ENCODE assay signal across 12 cellular contexts in genomic region chr1:185735667-185736105, GRCh38. TPM values are rescaled to one million over a fixed set of nuclear protein-coding genes. Genes with fewer than 3 reads are reported as not detected.
A peak's percentile ranks its signal among the peaks of the same experiment; 100 is the strongest.
DNase-seq lines count a peak whose midpoint lies in the region; ATAC-seq, FAIRE-seq and TF ChIP-seq lines count a peak whose summit lies in the region.
"Had no signal": no experiment of that assay in that cellular context is flagged by ENCODE, and none has a peak within 500 bp of the region (broad histone marks: within the 10 kb centered on the region; RNA-seq: fewer than 3 reads in every experiment).

No MANE protein-coding gene starts in this region.

- peaks cover 38% of the 10 kb centered on the region for H3K9me3 Mint-ChIP-seq in nephron progenitor cell

- no peaks in the 10 kb centered on the region for H3K36me3 ChIP-seq in small intestine (ENCODE audit: control insufficient read depth in 2 of 2, insufficient read depth in 2 of 2, low read length in 2 of 2)

- no peak for TF ChIP-seq CTCF in AG04450 (IDR thresholded peaks at IDR 0.05; ENCODE audit: low read depth, low read length)
- TF ChIP-seq CTCF in coronary artery (IDR thresholded peaks at IDR 0.05) = no peak
- TF ChIP-seq CTCF in nephron progenitor cell (IDR thresholded peaks at IDR 0.05) = no peak
- TF ChIP-seq CTCF in RWPE1 (conservative IDR thresholded peaks at IDR 0.05; ENCODE audit: low read depth) = no peak

- peak; percentile 41 for ATAC-seq in HG03280 (IDR thresholded peaks at IDR 0.05; ENCODE audit: unreplicated experiment)

- POLR2A ChIA-PET in AG04450 (lab: Yijun Ruan, JAX) (no interaction called here), RWPE1 (lab: Yijun Ruan, JAX; ENCODE audit: low non-redundant PET) (no interaction called here)

- no peaks in the 10 kb centered on the region for H3K27me3 Mint-ChIP-seq in nephron progenitor cell (ENCODE audit: low read depth, poor library complexity)

- H3K27me3 ChIP-seq in AG04450 (ENCODE audit: control insufficient read depth, insufficient read depth, low read length) = no peaks in the 10 kb centered on the region
- H3K27me3 ChIP-seq in small intestine (ENCODE audit: control insufficient read depth in 2 of 2, insufficient read depth in 2 of 2, low read length in 2 of 2) = no peaks in the 10 kb centered on the region

- 59 to 70% (median 66%) methylated on average over 4 of the region's 4 CpGs for WGBS in small intestine, 3 donors

- H3K27ac ChIP-seq in AG04450 (ENCODE audit: low read depth, low read length) = no peak overlapping the region
- peak overlapping the region; percentile 74 to 96 for H3K27ac ChIP-seq in coronary artery
- H3K27ac ChIP-seq in RWPE1 = no peak overlapping the region
- no peak overlapping the region for H3K27ac ChIP-seq in small intestine (ENCODE audit: low read depth in 1 of 2, low read length in 1 of 2)
- H3K27ac ChIP-seq: C4-2B had no signal

- H3K27ac Mint-ChIP-seq in nephron progenitor cell = peak overlapping the region; percentile 98
- H3K27ac Mint-ChIP-seq: IgD-negative memory B cell had no signal

- H3K4me3 ChIP-seq in AG04450 (ENCODE audit: low read depth, low read length) (peak overlapping the region; percentile 64), coronary artery (peak overlapping the region; percentile 86), small intestine (ENCODE audit: low read depth in 1 of 2, low read length in 2 of 2) (no peak overlapping the region)

- H3K36me3 Mint-ChIP-seq in nephron progenitor cell (ENCODE audit: low read depth) = peaks cover 43% of the 10 kb centered on the region

- no peak for FAIRE-seq in small intestine (lab: Jason Lieb, UNC)

- peak overlapping the region; percentile 94 for H3K4me3 Mint-ChIP-seq in nephron progenitor cell

- DNase-seq in AG04450 (ENCODE audit: low read depth, low spot score) (no peak), coronary artery (ENCODE audit: low spot score) (no peak), nephron progenitor cell (peak; percentile 4), RWPE1 (ENCODE audit: low spot score) (no peak), hippocampal formation (lab: John Stamatoyannopoulos, UW) (no peak), small intestine (no peak)
- DNase-seq in activated CD8-positive, alpha-beta memory T cell treated with anti-CD3 and anti-CD28 coated beads, Interleukin-2, amount 50 U/mL, for 48 hours = no peak
- DNase-seq: activated naive CD4-positive, alpha-beta T cell treated with Interleukin-2 at 50 U/mL for 16 hours; NCI-H748 treated with DMSO at 0.1 percent for 48 hours had no signal

- H3K4me1 ChIP-seq in small intestine (ENCODE audit: control insufficient read depth in 2 of 2, insufficient read depth in 1 of 2, low read depth in 1 of 2, low read length in 1 of 2) = no peaks in the 10 kb centered on the region

- CTCF ChIA-PET in AG04450 (lab: Charles Lee) (interaction anchor here (1.7 to 3.6 kb wide), 2 partner anchors 16 to 477 kb away, joined by 5 to 32 read pairs; no protein-coding TSS in a partner anchor), RWPE1 (lab: Yijun Ruan, JAX) (interaction anchor here (0.7 kb wide), 1 partner anchor 645 kb away, joined by 3 read pairs; no protein-coding TSS in a partner anchor)

- H3K9me3 ChIP-seq in AG04450 (ENCODE audit: control insufficient read depth, insufficient read depth, low read length) (no peaks in the 10 kb centered on the region), small intestine (ENCODE audit: control insufficient read depth, low read depth) (no peaks in the 10 kb centered on the region)

- peaks cover 49% of the 10 kb centered on the region for H3K4me1 Mint-ChIP-seq in nephron progenitor cell

RNA-seq across cellular contexts. Expression of gene HMCN1, which starts 1.5 kb away (rescaled TPM):
- polyA plus RNA-seq in AG04450 (2011; rRNA removed) (19.7 and 20.9 TPM in 2 replicates), small intestine (1 to 10 TPM in 1 of 3 donors, under 1 TPM in 2; under 0.01 to 1.9 (median 0.54) TPM)
- 36.6 and 38.6 TPM in 2 replicates for polyA minus RNA-seq in AG04450 (2011; rRNA and poly(A)+ RNA removed)
- polyA plus RNA-seq: IgD-negative memory B cell had no signal

Comparison
In these comparisons a context has a peak if more than half of its experiments do, and no peak if none do; other contexts are left out.
1. H3K27ac ChIP-seq: peak in coronary artery (2 of 2); none in AG04450 (single experiment), RWPE1 (single experiment) and small intestine (0 of 2).
2. H3K4me3 ChIP-seq: peak in AG04450 (single experiment) and coronary artery (single experiment); none in small intestine (0 of 2).